10 cellular contexts compared by ENCODE assay signal in the genomic region with DNA sequence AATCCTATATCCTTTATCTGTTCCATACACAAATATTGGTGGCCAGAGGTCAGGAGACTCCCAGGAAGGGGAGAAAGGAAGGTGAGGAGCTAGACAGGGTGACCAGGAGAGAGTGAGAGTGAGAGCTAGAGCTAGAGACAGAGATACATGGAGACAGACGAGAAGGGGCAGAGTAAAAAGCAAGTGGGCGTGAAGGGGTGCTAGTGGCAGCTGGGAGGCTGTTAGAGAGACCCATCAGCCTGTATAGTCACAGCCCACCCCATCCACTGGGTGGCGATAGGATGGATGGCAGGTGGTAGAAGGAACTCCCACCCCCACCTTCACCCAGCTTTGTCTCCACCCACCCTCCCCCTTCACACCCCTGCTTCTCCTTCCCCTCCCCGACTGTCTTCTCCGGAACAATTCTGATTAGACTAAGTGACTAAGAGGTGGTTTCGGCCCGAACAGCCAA. TPM values are rescaled to one million over a fixed set of nuclear protein-coding genes. Genes with fewer than 3 reads are reported as not detected.
A peak's percentile ranks its signal among the peaks of the same experiment; 100 is the strongest.
DNase-seq lines count a peak whose midpoint lies in the region; ATAC-seq, FAIRE-seq and TF ChIP-seq lines count a peak whose summit lies in the region.
"Had no signal": no experiment of that assay in that cellular context is flagged by ENCODE, and none has a peak within 500 bp of the region (broad histone marks: within the 10 kb centered on the region; RNA-seq: fewer than 3 reads in every experiment).

No MANE protein-coding gene starts in this region.

- ATAC-seq in stimulated activated memory B cell treated with anti-CD40 and anti-IgM and Interleukin-4, amounts not matched to agents 10 μg/mL and 1 μg/mL and 100 μg/mL, for 72 hours = no peak

- H3K4me3 Mint-ChIP-seq in HFFc6 = no peak overlapping the region
- no peak overlapping the region for H3K4me3 Mint-ChIP-seq in stimulated activated memory B cell treated with anti-CD40 and anti-IgM and Interleukin-4, amounts not matched to agents 10 μg/mL and 1 μg/mL and 100 μg/mL, for 72 hours

- peak overlapping the region; percentile 61 for H4K5ac ChIP-seq in H1 (ENCODE audit: insufficient read length, low read depth, low read length)

- H3K14ac ChIP-seq in H1 (ENCODE audit: insufficient read length) = no peak overlapping the region

- H2AFZ ChIP-seq in H1 (ENCODE audit: low read length) = no peak overlapping the region

- no peak for FAIRE-seq in H1 (lab: Jason Lieb, UNC)

- H2BK12ac ChIP-seq in H1 (ENCODE audit: low read depth, low read length) = peak overlapping the region; percentile 99

- H4K91ac ChIP-seq in H1 (replicated peaks; ENCODE audit: insufficient read length, low read length) = peak overlapping the region; percentile 61

- TF ChIP-seq CTCF in H1 (IDR thresholded peaks at IDR 0.05; ENCODE audit: control extremely low read depth in 1 of 3, insufficient read depth in 1 of 3, low read depth in 1 of 3, low read length in 3 of 3) = peak in 2 of 3 experiments; percentile 50 to 64; a peak in 3 of 4 replicates
- TF ChIP-seq CTCF in HFFc6 (IDR thresholded peaks at IDR 0.05) = no peak

- DNase-seq in A172 (ENCODE audit: low spot score) = peak; percentile 27
- DNase-seq in ELF-1 (ENCODE audit: low read depth, low spot score) = peak; percentile 45
- peak; percentile 28 for DNase-seq in NCI-H82 treated with DMSO at 0.1 percent for 48 hours (lab: John Stamatoyannopoulos, UW; ENCODE audit: unreplicated experiment)
- no peak for DNase-seq in H1 (ENCODE audit: low read depth in 1 of 2, low spot score in 2 of 2)
- no peak for DNase-seq in HFFc6
- DNase-seq in epidermal melanocyte (ENCODE audit: insufficient read length, low spot score) = no peak
- DNase-seq in NCI-H1092 treated with DMSO at 0.1 percent for 48 hours (lab: John Stamatoyannopoulos, UW) = no peak
- DNase-seq: T-helper 9 cell had no signal

- no peak overlapping the region for H3K56ac ChIP-seq in H1 (replicated peaks; ENCODE audit: insufficient read length, low read depth, low read length)

- peaks cover 2% of the 10 kb centered on the region for H3K27me3 Mint-ChIP-seq in HFFc6 (ENCODE audit: insufficient read depth)
- H3K27me3 Mint-ChIP-seq in stimulated activated memory B cell treated with anti-CD40 and anti-IgM and Interleukin-4, amounts not matched to agents 10 μg/mL and 1 μg/mL and 100 μg/mL, for 72 hours = peaks cover 66% of the 10 kb centered on the region

- no peaks in the 10 kb centered on the region; the same call in 1 of the 2 replicates for H3K79me1 ChIP-seq in H1 (ENCODE audit: low read depth, low read length)

- H3K4me1 Mint-ChIP-seq in HFFc6 (ENCODE audit: low read depth) = peaks cover 34% of the 10 kb centered on the region
- peaks cover 15% of the 10 kb centered on the region for H3K4me1 Mint-ChIP-seq in stimulated activated memory B cell treated with anti-CD40 and anti-IgM and Interleukin-4, amounts not matched to agents 10 μg/mL and 1 μg/mL and 100 μg/mL, for 72 hours

- H3K23me2 ChIP-seq in H1 (ENCODE audit: low read depth, low read length) = peaks cover 8% of the 10 kb centered on the region; the same call in 1 of the 2 replicates

- H3K4ac ChIP-seq in H1 (replicated peaks; ENCODE audit: insufficient read length, low read depth, low read length) = no peak overlapping the region

- H2BK20ac ChIP-seq in H1 (ENCODE audit: low read length) = peak overlapping the region; percentile 99

- TF ChIP-seq RAD21 in H1 (IDR thresholded peaks at IDR 0.05 in 1 of 2, conservative IDR thresholded peaks at IDR 0.05 in 1 of 2; ENCODE audit: low read depth in 2 of 2, low read length in 2 of 2) = peak; percentile 42 to 52

- POLR2A ChIA-PET in H1 (lab: Charles Lee; ENCODE audit: partially characterized antibody) = interaction anchor here (1.0 to 10.7 kb wide), 10 partner anchors 10 to 88 kb away, joined by 3 to 173 read pairs (median 6); a partner anchor contains a TSS

- peak overlapping the region; percentile 99 for H2BK5ac ChIP-seq in H1 (ENCODE audit: low read depth, low read length)

- no peaks in the 10 kb centered on the region for H3K36me3 Mint-ChIP-seq in HFFc6 (ENCODE audit: low read depth)
- no peaks in the 10 kb centered on the region for H3K36me3 Mint-ChIP-seq in stimulated activated memory B cell treated with anti-CD40 and anti-IgM and Interleukin-4, amounts not matched to agents 10 μg/mL and 1 μg/mL and 100 μg/mL, for 72 hours

- peak overlapping the region in 1 of 4 experiments; percentile 20; a peak in 1 of 8 replicates for H3K4me3 ChIP-seq in H1 (ENCODE audit: extremely low read depth in 1 of 4, insufficient read depth in 2 of 4, low read depth in 3 of 4, low read length in 4 of 4)
- H3K4me3 ChIP-seq: tibial nerve had no signal

- H4K20me1 ChIP-seq in H1 (replicated peaks in 1 of 2; ENCODE audit: control insufficient read depth in 1 of 2, insufficient read depth in 2 of 2, low read length in 2 of 2) = no peaks in the 10 kb centered on the region

- H3K27me3 ChIP-seq in H1 (replicated peaks in 1 of 4; ENCODE audit: control insufficient read depth in 3 of 4, extremely low read depth in 1 of 4, insufficient read depth in 3 of 4, low read length in 3 of 4) = no peaks in the 10 kb centered on the region
- H3K27me3 ChIP-seq: tibial nerve had no signal

- TF ChIP-seq EP300 in H1 (IDR thresholded peaks at IDR 0.05; ENCODE audit: borderline replicate concordance in 1 of 2, low read depth in 2 of 2, low read length in 2 of 2) = no peak

- no peaks in the 10 kb centered on the region for H3K9me3 ChIP-seq in H1 (ENCODE audit: insufficient read depth in 2 of 2, low read depth in 1 of 2, low read length in 1 of 2)
- H3K9me3 ChIP-seq: tibial nerve had no signal

- no peak overlapping the region for H3K23ac ChIP-seq in H1 (ENCODE audit: insufficient read length)

- H3K36me3 ChIP-seq in H1 (ENCODE audit: control insufficient read depth in 2 of 4, insufficient read depth in 4 of 4, low read length in 3 of 4) = no peaks in the 10 kb centered on the region
- H3K36me3 ChIP-seq: tibial nerve had no signal

- no peak overlapping the region for H3K9ac ChIP-seq in H1 (replicated peaks in 1 of 4; ENCODE audit: extremely low read depth in 1 of 4, low read depth in 3 of 4, low read length in 3 of 4)

- CTCF ChIA-PET in H1 (lab: Charles Lee; ENCODE audit: partially characterized antibody) = interaction anchor here (0.5 to 17.3 kb wide), 22 partner anchors 10 to 154 kb away, joined by 3 to 273 read pairs (median 6); a partner anchor contains a TSS

- no peak overlapping the region for H3K27ac ChIP-seq in H1 (ENCODE audit: low read depth, low read length)

- peak overlapping the region; percentile 99 for H2AK5ac ChIP-seq in H1 (ENCODE audit: low read depth, low read length)

- no peak overlapping the region for H4K8ac ChIP-seq in H1 (ENCODE audit: extremely low read depth, insufficient read depth, low read length)

- H3K4me2 ChIP-seq in H1 (ENCODE audit: insufficient read depth in 1 of 2, low read depth in 2 of 2, low read length in 2 of 2) = peak overlapping the region; percentile 9 to 58

- peak overlapping the region; percentile 99 for H2BK15ac ChIP-seq in H1 (ENCODE audit: low read length)

- no peak for TF ChIP-seq POLR2A in H1 (IDR thresholded peaks at IDR 0.05; ENCODE audit: control extremely low read depth in 1 of 2, low read depth in 2 of 2, low read length in 2 of 2)

- H3K4me1 ChIP-seq in H1 (replicated peaks in 1 of 4; ENCODE audit: control insufficient read depth in 3 of 4, insufficient read depth in 4 of 4, low read length in 3 of 4) = peaks cover 36 to 75% (median 59%) of the 10 kb centered on the region in 4 experiments

- H2BK120ac ChIP-seq in H1 (replicated peaks; ENCODE audit: low read depth, low read length) = peak overlapping the region; percentile 0

- 26% methylated on average over 3 of the region's 7 CpGs; no CpG with 5 or more reads in 1 of the 2 experiments for WGBS in H1 (ENCODE audit: extremely low coverage in 1 of 2, insufficient coverage in 1 of 2, insufficient read length in 1 of 2, insufficient replicate concordance in 2 of 2, low coverage in 1 of 2, low lambda C conversion rate in 2 of 2, missing lambda C conversion rate in 1 of 2), 2 experiments

- H3K9me3 Mint-ChIP-seq in HFFc6 = no peaks in the 10 kb centered on the region
- H3K9me3 Mint-ChIP-seq in stimulated activated memory B cell treated with anti-CD40 and anti-IgM and Interleukin-4, amounts not matched to agents 10 μg/mL and 1 μg/mL and 100 μg/mL, for 72 hours = no peaks in the 10 kb centered on the region

- H3K27ac Mint-ChIP-seq in HFFc6 = no peak overlapping the region
- H3K27ac Mint-ChIP-seq in stimulated activated memory B cell treated with anti-CD40 and anti-IgM and Interleukin-4, amounts not matched to agents 10 μg/mL and 1 μg/mL and 100 μg/mL, for 72 hours = no peak overlapping the region

- H3K79me2 ChIP-seq in H1 (ENCODE audit: control insufficient read depth in 1 of 2, insufficient read depth in 2 of 2, low read length in 2 of 2) = peaks cover 0 to 8% of the 10 kb centered on the region in 2 experiments; a peak in 1 of 4 replicates

- H3K18ac ChIP-seq in H1 (ENCODE audit: extremely low read depth, low read length) = peak overlapping the region; percentile 91

TF ChIP-seq in H1, 55 proteins besides CTCF, POLR2A, EP300 and RAD21:
- TF ChIP-seq, protein P1, sequence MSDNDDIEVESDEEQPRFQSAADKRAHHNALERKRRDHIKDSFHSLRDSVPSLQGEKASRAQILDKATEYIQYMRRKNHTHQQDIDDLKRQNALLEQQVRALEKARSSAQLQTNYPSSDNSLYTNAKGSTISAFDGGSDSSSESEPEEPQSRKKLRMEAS (IDR thresholded peaks at IDR 0.05) = peak; percentile 73
- TF ChIP-seq NRF1 (IDR thresholded peaks at IDR 0.05; ENCODE audit: low read depth, low read length) = no peak
- peak; percentile 34; the same call in 1 of the 2 replicates for TF ChIP-seq CREB1 (IDR thresholded peaks at IDR 0.05)
- TF ChIP-seq POLR2AphosphoS5 (IDR thresholded peaks at IDR 0.05; ENCODE audit: low read depth, low read length) = peak; percentile 12; the same call in 1 of the 2 replicates
- TF ChIP-seq TCF12 (IDR thresholded peaks at IDR 0.05; ENCODE audit: low read depth, low read length) = peak; percentile 71; the same call in 1 of the 2 replicates
- TF ChIP-seq SP4 (IDR thresholded peaks at IDR 0.05; ENCODE audit: low read length) = no peak
- no peak for TF ChIP-seq KDM5A (IDR thresholded peaks at IDR 0.05; ENCODE audit: low read length)
TF ChIP-seq in H1: peak in this region for 4.

RNA-seq across cellular contexts. Expression of a gene that starts 32.8 kb away (rescaled TPM):
- 7.2 and 7.4 TPM in 2 replicates for total RNA-seq in A172 (2014; rRNA removed; shearing (Covaris generic))
- 101 and 106 TPM in 2 replicates for total RNA-seq in H1 (2021; fragmentation: NEBNext Ultra II Directional; extraction: Animal tissue kit (Norgen Biotek cat#: 25700))
- polyA plus RNA-seq in H1 (2011; rRNA removed) = 102 and 120 TPM in 2 replicates
- 88.6 TPM for polyA plus RNA-seq in H1 (2011; cell fraction: cytosol; rRNA removed)
- polyA plus RNA-seq in H1 (2011; cell fraction: nucleus; rRNA removed) = 154 TPM
- polyA plus RNA-seq in H1 (2012, experiment 1 of 2) = 74.4 to 110 TPM (median 100 TPM) in 4 replicates
- 97.8 TPM for polyA plus RNA-seq in H1 (2012, experiment 2 of 2)
- 130 TPM for polyA plus RNA-seq in H1 (2013, experiment 1 of 2)
- 120 TPM for polyA plus RNA-seq in H1 (2013, experiment 2 of 2)
- polyA minus RNA-seq in H1 (2011; rRNA and poly(A)+ RNA removed) = 292 and 318 TPM in 2 replicates
- polyA minus RNA-seq in H1 (2011; cell fraction: cytosol; rRNA and poly(A)+ RNA removed) = 143 TPM
- 96.9 TPM for polyA minus RNA-seq in H1 (2011; cell fraction: nucleus; rRNA and poly(A)+ RNA removed)
- under 1 TPM in 5 of 6 experiments, not detected in 1; 0.07 to 0.18 (median 0.07) TPM for total RNA-seq in HFFc6 (2021; fragmentation: NEBNext Ultra II Directional; extraction: Animal tissue kit (Norgen Biotek cat#: 25700))

Comparison
In these comparisons a context has a peak if more than half of its experiments do, and no peak if none do; other contexts are left out.
1. DNase-seq: peak in A172 (single experiment), ELF-1 (single experiment) and NCI-H82 treated with DMSO at 0.1 percent for 48 hours (single experiment); none in H1 (0 of 2), HFFc6 (single experiment), epidermal melanocyte (single experiment) and NCI-H1092 treated with DMSO at 0.1 percent for 48 hours (single experiment).
2. RNA of a gene that starts 32.8 kb away (total RNA-seq): 101 to 106 TPM in H1; 7.2 to 7.4 TPM in A172 and 0.07 to 0.18 TPM in HFFc6; every median in the first group is over 10 times any median in the second.